In genomic region chr5:124235031-124235562, GRCh38 we compare ENCODE assay signal across 19 cellular contexts.
DNase-seq lines count a peak whose midpoint lies in the region; ATAC-seq and TF ChIP-seq lines count a peak whose summit lies in the region.
"Had no signal": no experiment of that assay in that cellular context is flagged by ENCODE, and none has a peak within 500 bp of the region (broad histone marks: within the 10 kb centered on the region; RNA-seq: fewer than 3 reads in every experiment).

No MANE protein-coding gene starts in this region.

- peaks cover 8% of the 10 kb centered on the region for H3K27me3 Mint-ChIP-seq in WTC11 (ENCODE audit: low read depth)
- no peaks in the 10 kb centered on the region for H3K27me3 Mint-ChIP-seq in activated CD4-positive, alpha-beta T cell treated with anti-CD3 and anti-CD28 coated beads, Interleukin-2, amount 10 ng/mL, durations not matched to agents 24 days and 14 days
- H3K27me3 Mint-ChIP-seq: CD4-positive, alpha-beta memory T cell had no signal

- H3K9me2 ChIP-seq in neural cell (ENCODE audit: insufficient read depth, low read length) (no peaks in the 10 kb centered on the region), PC-3 (replicated peaks; ENCODE audit: low read length) (no peaks in the 10 kb centered on the region)

- no peak for TF ChIP-seq RAD21 in neural cell (conservative IDR thresholded peaks at IDR 0.05)

- H3K36me3 Mint-ChIP-seq in WTC11: peaks cover 9% of the 10 kb centered on the region
- H3K36me3 Mint-ChIP-seq in activated CD4-positive, alpha-beta T cell treated with anti-CD3 and anti-CD28 coated beads, Interleukin-2, amount 10 ng/mL, durations not matched to agents 24 days and 14 days (ENCODE audit: low read depth): no peaks in the 10 kb centered on the region
- H3K36me3 Mint-ChIP-seq: CD4-positive, alpha-beta memory T cell had no signal

- peak overlapping the region; percentile 5; the same call in 1 of the 2 replicates for H3K4me3 Mint-ChIP-seq in WTC11
- no peak overlapping the region for H3K4me3 Mint-ChIP-seq in activated CD4-positive, alpha-beta T cell treated with anti-CD3 and anti-CD28 coated beads, Interleukin-2, amount 10 ng/mL, durations not matched to agents 24 days and 14 days
- H3K4me3 Mint-ChIP-seq: CD4-positive, alpha-beta memory T cell had no signal

- TF ChIP-seq CTCF in WTC11 (IDR thresholded peaks at IDR 0.05) (no peak), neural cell (IDR thresholded peaks at IDR 0.05; ENCODE audit: poor library complexity, severe bottlenecking) (no peak), PC-3 (conservative IDR thresholded peaks at IDR 0.05; ENCODE audit: low read depth, low read length) (no peak)

- H4K20me1 ChIP-seq in neural cell (ENCODE audit: insufficient read depth) (no peaks in the 10 kb centered on the region), PC-3 (ENCODE audit: low read length) (no peaks in the 10 kb centered on the region)

- no peaks in the 10 kb centered on the region for H3K27me3 ChIP-seq in iPS-18a (ENCODE audit: control insufficient read depth, insufficient read depth, low read length)
- H3K27me3 ChIP-seq in neural cell (ENCODE audit: insufficient read depth, low read depth, low read length): no peaks in the 10 kb centered on the region
- no peaks in the 10 kb centered on the region for H3K27me3 ChIP-seq in PC-3 (ENCODE audit: low read length)

- peaks cover 38% of the 10 kb centered on the region for H3K4me1 ChIP-seq in iPS-18a (ENCODE audit: control insufficient read depth, low read depth, low read length)
- H3K4me1 ChIP-seq in PC-3 (ENCODE audit: insufficient read depth, low read length): no peaks in the 10 kb centered on the region

- H3K9ac ChIP-seq in iPS-18a (ENCODE audit: low read length): peak overlapping the region; percentile 20
- H3K9ac ChIP-seq in neural cell (ENCODE audit: low read length): no peak overlapping the region
- no peak overlapping the region for H3K9ac ChIP-seq in PC-3 (ENCODE audit: low read length)

- H3K4me3 ChIP-seq in iPS-18a (ENCODE audit: low read length) (peak overlapping the region; percentile 26), neural cell (ENCODE audit: low read length) (peak overlapping the region; percentile 12), PC-3 (ENCODE audit: low read length) (no peak overlapping the region)
- H3K4me3 ChIP-seq: HAP-1, K562 had no signal

- TF ChIP-seq EP300 in neural cell (conservative IDR thresholded peaks at IDR 0.05; ENCODE audit: poor library complexity, severe bottlenecking): no peak

- no peak overlapping the region for H2AFZ ChIP-seq in neural cell (ENCODE audit: low read depth, low read length)
- H2AFZ ChIP-seq in PC-3 (ENCODE audit: low read length): no peak overlapping the region

- H3K79me2 ChIP-seq in neural cell (replicated peaks; ENCODE audit: insufficient read depth, low read length) (no peaks in the 10 kb centered on the region), PC-3 (ENCODE audit: low read length) (no peaks in the 10 kb centered on the region)

- peaks cover 14% of the 10 kb centered on the region for H3K9me3 Mint-ChIP-seq in WTC11
- no peaks in the 10 kb centered on the region for H3K9me3 Mint-ChIP-seq in activated CD4-positive, alpha-beta T cell treated with anti-CD3 and anti-CD28 coated beads, Interleukin-2, amount 10 ng/mL, durations not matched to agents 24 days and 14 days

- no peaks in the 10 kb centered on the region for H3F3A ChIP-seq in neural cell (ENCODE audit: insufficient read depth, low read length, poor library complexity, severe bottlenecking)
- H3F3A ChIP-seq in PC-3 (ENCODE audit: low read length, unreplicated experiment): no peaks in the 10 kb centered on the region

- H3K27ac Mint-ChIP-seq in WTC11: peak overlapping the region; percentile 82
- H3K27ac Mint-ChIP-seq in activated CD4-positive, alpha-beta T cell treated with anti-CD3 and anti-CD28 coated beads, Interleukin-2, amount 10 ng/mL, durations not matched to agents 24 days and 14 days: no peak overlapping the region
- H3K27ac Mint-ChIP-seq: CD4-positive, alpha-beta memory T cell had no signal

- CTCF ChIA-PET in WTC11 (lab: Charles Lee): no interaction called here
- CTCF ChIA-PET in PC-3 (lab: Charles Lee): no interaction called here

- POLR2A ChIA-PET in WTC11 (lab: Charles Lee): no interaction called here
- POLR2A ChIA-PET in PC-3 (lab: Charles Lee; ENCODE audit: unreplicated experiment): interaction anchor here (0.6 kb wide), 1 partner anchor 1859 kb away, joined by 4 read pairs; no protein-coding TSS in a partner anchor

- intact Hi-C loops in PC-3 (cut with micrococcal nuclease): no loop called here
- intact Hi-C loops in activated CD4-positive, alpha-beta T cell treated with anti-CD3 and anti-CD28 coated beads, Interleukin-2, amount 10 ng/mL, durations not matched to agents 24 days and 14 days (cut with micrococcal nuclease): no loop called here

- no peaks in the 10 kb centered on the region for H3K36me3 ChIP-seq in iPS-18a (ENCODE audit: control insufficient read depth, low read depth, low read length)
- no peaks in the 10 kb centered on the region for H3K36me3 ChIP-seq in neural cell (ENCODE audit: insufficient read depth, low read length)
- H3K36me3 ChIP-seq in PC-3 (ENCODE audit: low read depth, low read length): no peaks in the 10 kb centered on the region
- H3K36me3 ChIP-seq: HAP-1 had no signal

- peak; percentile 11 for DNase-seq in Ammon's horn (ENCODE audit: low spot score)
- DNase-seq in WTC11 (ENCODE audit: low spot score): no peak
- no peak for DNase-seq in NCI-H82 (lab: John Stamatoyannopoulos, UW)
- no peak for DNase-seq in PC-3
- no peak for DNase-seq in activated CD4-positive, alpha-beta T cell treated with anti-CD3 and anti-CD28 coated beads, Interleukin-2, amount 10 ng/mL, durations not matched to agents 24 days and 14 days
- DNase-seq in SHP77 (lab: John Stamatoyannopoulos, UW): no peak
- DNase-seq: 8988T; CD4-positive, alpha-beta memory T cell; DMS79; NCI-H187; NCI-H446; NCI-H69; NK-92 treated with Interleukin-12 subunit alpha and Interleukin-12 subunit beta, amount 100 ng/mL, for 24 hours; OCI-M1 had no signal

- no peaks in the 10 kb centered on the region for H3K9me3 ChIP-seq in iPS-18a (ENCODE audit: control insufficient read depth, low read depth, low read length)
- H3K9me3 ChIP-seq in neural cell (ENCODE audit: low read length): no peaks in the 10 kb centered on the region
- no peaks in the 10 kb centered on the region for H3K9me3 ChIP-seq in PC-3 (ENCODE audit: low read length)
- H3K9me3 ChIP-seq: HAP-1 had no signal

- peaks cover 83% of the 10 kb centered on the region for H3K4me1 Mint-ChIP-seq in WTC11
- no peaks in the 10 kb centered on the region for H3K4me1 Mint-ChIP-seq in activated CD4-positive, alpha-beta T cell treated with anti-CD3 and anti-CD28 coated beads, Interleukin-2, amount 10 ng/mL, durations not matched to agents 24 days and 14 days
- H3K4me1 Mint-ChIP-seq: CD4-positive, alpha-beta memory T cell had no signal

- BruUV-seq in PC-3 (replicated peaks; lab: Mats Ljungman, UMichigan): no TSS peak

- H3K27ac ChIP-seq in iPS-18a (ENCODE audit: low read length) (peak overlapping the region; percentile 61), neural cell (ENCODE audit: low read length) (peak overlapping the region; percentile 66), PC-3 (ENCODE audit: low read length) (no peak overlapping the region)
- H3K27ac ChIP-seq: RWPE1 had no signal

- H3K4me2 ChIP-seq in neural cell (ENCODE audit: low read length) (peak overlapping the region; percentile 52), PC-3 (ENCODE audit: low read length) (no peak overlapping the region)

- no peak; the same call in 1 of the 2 replicates for ATAC-seq in WTC11
- ATAC-seq in PC-3: no peak
- ATAC-seq: K562 had no signal

TF ChIP-seq in neural cell, 6 proteins besides CTCF, POLR2A, EP300 and RAD21:
- TF ChIP-seq EZH2 (IDR thresholded peaks at IDR 0.05; ENCODE audit: borderline replicate concordance, insufficient read depth, low read length, poor library complexity, severe bottlenecking) (no peak), REST (IDR thresholded peaks at IDR 0.05; ENCODE audit: borderline replicate concordance) (no peak), POLR2AphosphoS5 (IDR thresholded peaks at IDR 0.05) (no peak), TAF1 (IDR thresholded peaks at IDR 0.05; ENCODE audit: low read depth) (no peak), MXI1 (conservative IDR thresholded peaks at IDR 0.05; ENCODE audit: poor library complexity, severe bottlenecking) (no peak), SMC3 (conservative IDR thresholded peaks at IDR 0.05; ENCODE audit: poor library complexity) (no peak)
